ENCODE assay signal across 11 cellular contexts in genomic region chr10:127908106-127908957, GRCh38. TPM values are rescaled to one million over a fixed set of nuclear protein-coding genes. Genes with fewer than 3 reads are reported as not detected.
DNase-seq lines count a peak whose midpoint lies in the region; ATAC-seq, FAIRE-seq and TF ChIP-seq lines count a peak whose summit lies in the region.
"Had no signal": no experiment of that assay in that cellular context is flagged by ENCODE, and none has a peak within 500 bp of the region (broad histone marks: within the 10 kb centered on the region; RNA-seq: fewer than 3 reads in every experiment).

No MANE protein-coding gene starts in this region.

- intact Hi-C loops in HepG2 (cut with micrococcal nuclease; ENCODE audit: unreplicated experiment): no loop called here

- ATAC-seq in HepG2 (no peak), GM21825 (IDR thresholded peaks at IDR 0.05; ENCODE audit: unreplicated experiment) (no peak), HG02852 (IDR thresholded peaks at IDR 0.05; ENCODE audit: unreplicated experiment) (no peak)

- no peak overlapping the region for H2AFZ ChIP-seq in HepG2 (ENCODE audit: low read length)

- H3K79me2 ChIP-seq in HepG2 (ENCODE audit: insufficient read depth, low read length): no peaks in the 10 kb centered on the region

- no peak for TF ChIP-seq CTCF in HepG2 (CRISPR knock-in tag; IDR thresholded peaks at IDR 0.05)

- H3K4me3 ChIP-seq in HepG2 (replicated peaks in 1 of 3; ENCODE audit: insufficient read depth in 1 of 3, low read depth in 2 of 3, low read length in 3 of 3): no peak overlapping the region
- H3K4me3 ChIP-seq in subcutaneous abdominal adipose tissue (ENCODE audit: low read depth in 1 of 5, low read length in 5 of 5): peak overlapping the region in 4 of 5 donors; percentile 63 to 72 (median 65)

- H3K27me3 ChIP-seq in HepG2 (ENCODE audit: control insufficient read depth in 1 of 2, insufficient read depth in 2 of 2, low read length in 2 of 2) (peaks cover 3 to 53% of the 10 kb centered on the region in 2 experiments; a peak in 3 of 5 replicates), subcutaneous abdominal adipose tissue (ENCODE audit: control insufficient read depth in 5 of 5, insufficient read depth in 4 of 5, low read length in 5 of 5) (peaks cover 0 to 13% (median 4%) of the 10 kb centered on the region in 5 donors)

- POLR2A ChIA-PET in HepG2 (lab: Yijun Ruan, JAX): no interaction called here

- no peak for TF ChIP-seq RAD21 in HepG2 (CRISPR knock-in tag; IDR thresholded peaks at IDR 0.05)

- DNase-seq in DMS53 (lab: John Stamatoyannopoulos, UW) (peak; percentile 25), DMS53 treated with DMSO at 0.1 percent for 48 hours (lab: John Stamatoyannopoulos, UW; ENCODE audit: unreplicated experiment) (no peak), amniotic epithelial cell (ENCODE audit: low read depth) (peak; percentile 50), HepG2 (ENCODE audit: low spot score) (peak; percentile 23), H4 (ENCODE audit: low spot score) (no peak)
- DNase-seq: NCI-H1417 treated with DMSO at 0.1 percent for 48 hours had no signal

- H3K9ac ChIP-seq in HepG2 (ENCODE audit: insufficient read depth, low read depth, low read length) (no peak overlapping the region), subcutaneous abdominal adipose tissue (ENCODE audit: low read length in 5 of 5) (peak overlapping the region in 2 of 5 donors; percentile 31 to 49)

- TF ChIP-seq EP300 in HepG2 (IDR thresholded peaks at IDR 0.05; ENCODE audit: low read depth in 2 of 2, low read length in 2 of 2): no peak
- TF ChIP-seq EP300 in HepG2 (CRISPR knock-in tag; IDR thresholded peaks at IDR 0.05; ENCODE audit: borderline replicate concordance): no peak

- H3K4me1 ChIP-seq in HepG2 (ENCODE audit: insufficient read depth, low read length): no peaks in the 10 kb centered on the region
- H3K4me1 ChIP-seq in subcutaneous abdominal adipose tissue (ENCODE audit: control insufficient read depth in 5 of 5, insufficient read depth in 5 of 5, low read length in 5 of 5): peaks cover 9 to 32% (median 23%) of the 10 kb centered on the region in 5 donors

- in situ Hi-C loops in HepG2 (cut with HindIII; ENCODE audit: extremely low pct_ligation_motif_present, low pct_unique_long_range_greater_than_20kb): loop anchor here (5.0 kb wide), 1 partner anchor 159 kb away; no protein-coding TSS in a partner anchor

- H3K4me2 ChIP-seq in HepG2 (ENCODE audit: low read depth, low read length): no peak overlapping the region

- H3K27ac ChIP-seq in HepG2 (ENCODE audit: extremely low read length, insufficient read depth, low read length) (no peak overlapping the region), subcutaneous abdominal adipose tissue (ENCODE audit: low read depth, low read length) (peak overlapping the region; percentile 57)
- H3K27ac ChIP-seq: 22Rv1 had no signal

- no peak for FAIRE-seq in HepG2 (lab: Jason Lieb, UNC)

- H3K36me3 ChIP-seq in HepG2 (replicated peaks in 1 of 2; ENCODE audit: control insufficient read depth in 1 of 2, insufficient read depth in 2 of 2, low read length in 2 of 2) (no peaks in the 10 kb centered on the region), subcutaneous abdominal adipose tissue (ENCODE audit: control insufficient read depth in 5 of 5, insufficient read depth in 5 of 5, low read length in 5 of 5) (no peaks in the 10 kb centered on the region)

- CTCF ChIA-PET in HepG2 (lab: Yijun Ruan, JAX; ENCODE audit: low intra/inter-chr PET ratio, low total read pairs): interaction anchor here (2.0 kb wide), 2 partner anchors 103 to 161 kb away, joined by 7 to 14 read pairs; no protein-coding TSS in a partner anchor

- BruUV-seq in HepG2 (replicated peaks; lab: Mats Ljungman, UMichigan): no TSS peak

- 37% methylated on average over 9 of the region's 13 CpGs for WGBS in HepG2 (ENCODE audit: low lambda C conversion rate)

- TF ChIP-seq POLR2A in HepG2 (IDR thresholded peaks at IDR 0.05; ENCODE audit: insufficient read depth in 1 of 2, low read depth in 2 of 2, low read length in 2 of 2): no peak

- H3K9me3 ChIP-seq in HepG2 (ENCODE audit: low read length): no peaks in the 10 kb centered on the region
- H3K9me3 ChIP-seq in subcutaneous abdominal adipose tissue (ENCODE audit: control insufficient read depth in 5 of 5, low read length in 5 of 5): no peaks in the 10 kb centered on the region

- no peaks in the 10 kb centered on the region for H4K20me1 ChIP-seq in HepG2 (ENCODE audit: insufficient read depth, low read length)

TF ChIP-seq in HepG2, 621 proteins besides CTCF, POLR2A, EP300 and RAD21 (continues in another document):
- TF ChIP-seq FUBP1 (CRISPR knock-in tag; IDR thresholded peaks at IDR 0.05; ENCODE audit: borderline replicate concordance): no peak
- no peak for TF ChIP-seq ZNF841 (CRISPR knock-in tag; IDR thresholded peaks at IDR 0.05; ENCODE audit: borderline replicate concordance)
- no peak for TF ChIP-seq TBP (CRISPR knock-in tag; IDR thresholded peaks at IDR 0.05)
- TF ChIP-seq FOSL2 (CRISPR knock-in tag; IDR thresholded peaks at IDR 0.05): 0 out of 2 replicates have a peak, but pooled peaks have one; percentile 19

RNA-seq across cellular contexts. Expression of gene PTPRE, which starts 1.4 kb away (rescaled TPM):
- total RNA-seq in HepG2 (2016; rRNA removed; fragmentation: Illumina TruSeq; extraction: Trizol): 0.02 TPM in 1 of 2 replicates, not detected in the other
- total RNA-seq in HepG2 (2016; cell fraction: cytosol; rRNA removed; fragmentation: Illumina TruSeq; extraction: Trizol; ENCODE audit: low read depth): not detected in 2 replicates
- total RNA-seq in HepG2 (2016; cell fraction: insoluble cytoplasmic fraction; rRNA removed; fragmentation: Illumina TruSeq; extraction: Trizol): not detected in 2 replicates
- total RNA-seq in HepG2 (2016; cell fraction: membrane; rRNA removed; fragmentation: Illumina TruSeq; extraction: Trizol): not detected in 2 replicates
- total RNA-seq in HepG2 (2016; cell fraction: nucleus; rRNA removed; fragmentation: Illumina TruSeq; extraction: Trizol): 0.09 TPM in 1 of 2 replicates, not detected in the other
- polyA plus RNA-seq in HepG2 (2011; rRNA removed): 0.01 and 0.04 TPM in 2 replicates
- polyA plus RNA-seq in HepG2 (2011; cell fraction: cytosol; rRNA removed): not detected in 2 replicates
- 0.19 TPM in 1 of 2 replicates, not detected in the other for polyA plus RNA-seq in HepG2 (2011; cell fraction: nucleus; rRNA removed)
- not detected in 2 replicates for polyA plus RNA-seq in HepG2 (2012)
- polyA plus RNA-seq in HepG2 (2016; cell fraction: cytosol; fragmentation: Illumina TruSeq; extraction: Trizol; ENCODE audit: low read depth): not detected in 2 replicates
- polyA plus RNA-seq in HepG2 (2016; cell fraction: insoluble cytoplasmic fraction; fragmentation: Illumina TruSeq; extraction: Trizol; ENCODE audit: low read depth): not detected in 2 replicates
- not detected in 2 replicates for polyA plus RNA-seq in HepG2 (2016; cell fraction: membrane; fragmentation: Illumina TruSeq; extraction: Trizol; ENCODE audit: low read depth)
- polyA plus RNA-seq in HepG2 (2016; cell fraction: nucleus; fragmentation: Illumina TruSeq; extraction: Trizol; ENCODE audit: insufficient read depth, low read depth): not detected in 2 replicates
- polyA minus RNA-seq in HepG2 (2011; rRNA and poly(A)+ RNA removed; ENCODE audit: low replicate concordance): 0.04 and 4.6 TPM in 2 replicates
- not detected in 2 replicates for polyA minus RNA-seq in HepG2 (2011; cell fraction: cytosol; rRNA and poly(A)+ RNA removed)
- not detected in 2 replicates for polyA minus RNA-seq in HepG2 (2011; cell fraction: nucleus; rRNA and poly(A)+ RNA removed)
- total RNA-seq in H4 (2014; rRNA removed; shearing (Covaris generic)): 3.5 and 4.0 TPM in 2 replicates

RNA-seq across cellular contexts. Expression of gene CLRN3, which starts 15.6 kb away (rescaled TPM):
- total RNA-seq in HepG2 (2016; rRNA removed; fragmentation: Illumina TruSeq; extraction: Trizol): not detected in 2 replicates
- not detected in 2 replicates for total RNA-seq in HepG2 (2016; cell fraction: cytosol; rRNA removed; fragmentation: Illumina TruSeq; extraction: Trizol; ENCODE audit: low read depth)
- not detected in 2 replicates for total RNA-seq in HepG2 (2016; cell fraction: insoluble cytoplasmic fraction; rRNA removed; fragmentation: Illumina TruSeq; extraction: Trizol)
- total RNA-seq in HepG2 (2016; cell fraction: membrane; rRNA removed; fragmentation: Illumina TruSeq; extraction: Trizol): not detected in 2 replicates
- not detected in 2 replicates for total RNA-seq in HepG2 (2016; cell fraction: nucleus; rRNA removed; fragmentation: Illumina TruSeq; extraction: Trizol)
- not detected in 2 replicates for polyA plus RNA-seq in HepG2 (2011; rRNA removed)
- polyA plus RNA-seq in HepG2 (2011; cell fraction: cytosol; rRNA removed): not detected in 2 replicates
- not detected in 2 replicates for polyA plus RNA-seq in HepG2 (2011; cell fraction: nucleus; rRNA removed)
- not detected in 2 replicates for polyA plus RNA-seq in HepG2 (2012)
- polyA plus RNA-seq in HepG2 (2016; cell fraction: cytosol; fragmentation: Illumina TruSeq; extraction: Trizol; ENCODE audit: low read depth): not detected in 2 replicates
- not detected in 2 replicates for polyA plus RNA-seq in HepG2 (2016; cell fraction: insoluble cytoplasmic fraction; fragmentation: Illumina TruSeq; extraction: Trizol; ENCODE audit: low read depth)
- not detected in 2 replicates for polyA plus RNA-seq in HepG2 (2016; cell fraction: membrane; fragmentation: Illumina TruSeq; extraction: Trizol; ENCODE audit: low read depth)
- not detected in 2 replicates for polyA plus RNA-seq in HepG2 (2016; cell fraction: nucleus; fragmentation: Illumina TruSeq; extraction: Trizol; ENCODE audit: insufficient read depth, low read depth)
- not detected in 2 replicates for polyA minus RNA-seq in HepG2 (2011; rRNA and poly(A)+ RNA removed; ENCODE audit: low replicate concordance)
- not detected in 2 replicates for polyA minus RNA-seq in HepG2 (2011; cell fraction: cytosol; rRNA and poly(A)+ RNA removed)
- polyA minus RNA-seq in HepG2 (2011; cell fraction: nucleus; rRNA and poly(A)+ RNA removed): not detected in 2 replicates
- 0.64 TPM in 1 of 2 replicates, not detected in the other for total RNA-seq in H4 (2014; rRNA removed; shearing (Covaris generic))
- total RNA-seq: subcutaneous adipose tissue had no signal

Comparison
In these comparisons a context has a peak if more than half of its experiments do, and no peak if none do; other contexts are left out.
1. DNase-seq: peak in DMS53 (single experiment), amniotic epithelial cell (single experiment) and HepG2 (single experiment); none in DMS53 treated with DMSO at 0.1 percent for 48 hours (single experiment) and H4 (single experiment).
2. H3K4me3 ChIP-seq: peak in subcutaneous abdominal adipose tissue (4 of 5); none in HepG2 (0 of 3).